In the genomic region with DNA sequence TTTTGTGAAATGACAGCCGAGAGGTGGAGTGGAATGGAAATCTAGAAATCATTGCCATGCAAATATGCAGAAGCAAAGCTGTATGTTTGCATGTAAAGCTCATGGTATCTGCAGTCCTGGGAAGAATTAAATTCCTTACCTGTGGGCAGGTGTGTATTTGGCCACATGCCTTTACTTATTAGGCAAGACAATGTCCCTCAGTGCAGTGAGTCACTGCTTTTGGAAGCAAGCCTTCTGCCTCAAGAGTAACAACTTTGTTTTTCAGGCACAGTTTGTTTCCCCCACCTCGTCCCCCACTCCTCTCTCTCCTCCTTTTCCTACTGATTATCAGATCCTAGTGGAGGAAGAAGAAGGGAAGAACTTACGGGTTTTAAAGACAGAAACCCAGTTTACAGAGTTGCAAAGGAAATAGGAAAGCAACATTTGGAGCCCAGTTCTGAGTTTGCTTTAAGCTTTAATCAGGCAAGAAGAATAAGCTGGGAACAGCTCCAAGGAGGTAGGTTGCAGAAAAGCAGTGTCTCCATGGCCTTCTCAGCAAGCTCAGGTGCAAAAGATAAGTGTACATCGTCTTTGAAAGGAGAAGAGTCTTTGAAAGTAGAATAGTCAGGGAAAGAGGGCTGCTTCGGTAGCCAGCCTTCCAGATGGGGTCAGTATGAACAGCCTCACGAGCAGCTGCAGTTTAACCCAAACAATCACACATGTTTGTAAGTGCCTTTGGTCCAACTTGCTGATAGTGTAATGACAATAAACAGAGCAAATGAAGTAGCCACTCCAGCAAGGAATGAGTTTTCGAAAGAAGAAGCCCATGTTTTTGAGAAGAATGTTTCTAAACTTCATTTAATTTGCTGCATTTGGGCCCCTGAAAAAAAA, we compare ENCODE assay signal across 1 cellular context.
TF ChIP-seq lines count a peak whose summit lies in the region.

No MANE protein-coding gene starts in this region.

TF ChIP-seq in GM23338, 12 proteins besides CTCF, POLR2A, EP300 and RAD21 (continued from another document):
- TF ChIP-seq, protein P1, sequence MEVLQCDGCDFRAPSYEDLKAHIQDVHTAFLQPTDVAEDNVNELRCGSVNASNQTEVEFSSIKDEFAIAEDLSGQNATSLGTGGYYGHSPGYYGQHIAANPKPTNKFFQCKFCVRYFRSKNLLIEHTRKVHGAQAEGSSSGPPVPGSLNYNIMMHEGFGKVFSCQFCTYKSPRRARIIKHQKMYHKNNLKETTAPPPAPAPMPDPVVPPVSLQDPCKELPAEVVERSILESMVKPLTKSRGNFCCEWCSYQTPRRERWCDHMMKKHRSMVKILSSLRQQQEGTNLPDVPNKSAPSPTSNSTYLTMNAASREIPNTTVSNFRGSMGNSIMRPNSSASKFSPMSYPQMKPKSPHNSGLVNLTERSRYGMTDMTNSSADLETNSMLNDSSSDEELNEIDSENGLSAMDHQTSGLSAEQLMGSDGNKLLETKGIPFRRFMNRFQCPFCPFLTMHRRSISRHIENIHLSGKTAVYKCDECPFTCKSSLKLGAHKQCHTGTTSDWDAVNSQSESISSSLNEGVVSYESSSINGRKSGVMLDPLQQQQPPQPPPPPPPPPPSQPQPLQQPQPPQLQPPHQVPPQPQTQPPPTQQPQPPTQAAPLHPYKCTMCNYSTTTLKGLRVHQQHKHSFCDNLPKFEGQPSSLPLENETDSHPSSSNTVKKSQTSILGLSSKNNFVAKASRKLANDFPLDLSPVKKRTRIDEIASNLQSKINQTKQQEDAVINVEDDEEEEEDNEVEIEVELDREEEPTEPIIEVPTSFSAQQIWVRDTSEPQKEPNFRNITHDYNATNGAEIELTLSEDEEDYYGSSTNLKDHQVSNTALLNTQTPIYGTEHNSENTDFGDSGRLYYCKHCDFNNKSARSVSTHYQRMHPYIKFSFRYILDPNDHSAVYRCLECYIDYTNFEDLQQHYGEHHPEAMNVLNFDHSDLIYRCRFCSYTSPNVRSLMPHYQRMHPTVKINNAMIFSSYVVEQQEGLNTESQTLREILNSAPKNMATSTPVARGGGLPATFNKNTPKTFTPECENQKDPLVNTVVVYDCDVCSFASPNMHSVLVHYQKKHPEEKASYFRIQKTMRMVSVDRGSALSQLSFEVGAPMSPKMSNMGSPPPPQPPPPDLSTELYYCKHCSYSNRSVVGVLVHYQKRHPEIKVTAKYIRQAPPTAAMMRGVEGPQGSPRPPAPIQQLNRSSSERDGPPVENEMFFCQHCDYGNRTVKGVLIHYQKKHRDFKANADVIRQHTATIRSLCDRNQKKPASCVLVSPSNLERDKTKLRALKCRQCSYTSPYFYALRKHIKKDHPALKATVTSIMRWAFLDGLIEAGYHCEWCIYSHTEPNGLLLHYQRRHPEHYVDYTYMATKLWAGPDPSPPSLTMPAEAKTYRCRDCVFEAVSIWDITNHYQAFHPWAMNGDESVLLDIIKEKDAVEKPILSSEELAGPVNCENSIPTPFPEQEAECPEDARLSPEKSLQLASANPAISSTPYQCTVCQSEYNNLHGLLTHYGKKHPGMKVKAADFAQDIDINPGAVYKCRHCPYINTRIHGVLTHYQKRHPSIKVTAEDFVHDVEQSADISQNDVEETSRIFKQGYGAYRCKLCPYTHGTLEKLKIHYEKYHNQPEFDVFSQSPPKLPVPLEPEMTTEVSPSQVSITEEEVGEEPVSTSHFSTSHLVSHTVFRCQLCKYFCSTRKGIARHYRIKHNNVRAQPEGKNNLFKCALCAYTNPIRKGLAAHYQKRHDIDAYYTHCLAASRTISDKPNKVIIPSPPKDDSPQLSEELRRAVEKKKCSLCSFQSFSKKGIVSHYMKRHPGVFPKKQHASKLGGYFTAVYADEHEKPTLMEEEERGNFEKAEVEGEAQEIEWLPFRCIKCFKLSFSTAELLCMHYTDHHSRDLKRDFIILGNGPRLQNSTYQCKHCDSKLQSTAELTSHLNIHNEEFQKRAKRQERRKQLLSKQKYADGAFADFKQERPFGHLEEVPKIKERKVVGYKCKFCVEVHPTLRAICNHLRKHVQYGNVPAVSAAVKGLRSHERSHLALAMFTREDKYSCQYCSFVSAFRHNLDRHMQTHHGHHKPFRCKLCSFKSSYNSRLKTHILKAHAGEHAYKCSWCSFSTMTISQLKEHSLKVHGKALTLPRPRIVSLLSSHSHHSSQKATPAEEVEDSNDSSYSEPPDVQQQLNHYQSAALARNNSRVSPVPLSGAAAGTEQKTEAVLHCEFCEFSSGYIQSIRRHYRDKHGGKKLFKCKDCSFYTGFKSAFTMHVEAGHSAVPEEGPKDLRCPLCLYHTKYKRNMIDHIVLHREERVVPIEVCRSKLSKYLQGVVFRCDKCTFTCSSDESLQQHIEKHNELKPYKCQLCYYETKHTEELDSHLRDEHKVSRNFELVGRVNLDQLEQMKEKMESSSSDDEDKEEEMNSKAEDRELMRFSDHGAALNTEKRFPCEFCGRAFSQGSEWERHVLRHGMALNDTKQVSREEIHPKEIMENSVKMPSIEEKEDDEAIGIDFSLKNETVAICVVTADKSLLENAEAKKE (CRISPR knock-in tag; IDR thresholded peaks at IDR 0.05), result no peak
- TF ChIP-seq EZH2 (IDR thresholded peaks at IDR 0.05; ENCODE audit: low read depth, unreplicated experiment) (no peak), ZNF114 (CRISPR knock-in tag; IDR thresholded peaks at IDR 0.05) (no peak)
- TF ChIP-seq, protein P2, sequence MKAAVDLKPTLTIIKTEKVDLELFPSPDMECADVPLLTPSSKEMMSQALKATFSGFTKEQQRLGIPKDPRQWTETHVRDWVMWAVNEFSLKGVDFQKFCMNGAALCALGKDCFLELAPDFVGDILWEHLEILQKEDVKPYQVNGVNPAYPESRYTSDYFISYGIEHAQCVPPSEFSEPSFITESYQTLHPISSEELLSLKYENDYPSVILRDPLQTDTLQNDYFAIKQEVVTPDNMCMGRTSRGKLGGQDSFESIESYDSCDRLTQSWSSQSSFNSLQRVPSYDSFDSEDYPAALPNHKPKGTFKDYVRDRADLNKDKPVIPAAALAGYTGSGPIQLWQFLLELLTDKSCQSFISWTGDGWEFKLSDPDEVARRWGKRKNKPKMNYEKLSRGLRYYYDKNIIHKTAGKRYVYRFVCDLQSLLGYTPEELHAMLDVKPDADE (IDR thresholded peaks at IDR 0.05), result no peak
